In the genomic region with DNA sequence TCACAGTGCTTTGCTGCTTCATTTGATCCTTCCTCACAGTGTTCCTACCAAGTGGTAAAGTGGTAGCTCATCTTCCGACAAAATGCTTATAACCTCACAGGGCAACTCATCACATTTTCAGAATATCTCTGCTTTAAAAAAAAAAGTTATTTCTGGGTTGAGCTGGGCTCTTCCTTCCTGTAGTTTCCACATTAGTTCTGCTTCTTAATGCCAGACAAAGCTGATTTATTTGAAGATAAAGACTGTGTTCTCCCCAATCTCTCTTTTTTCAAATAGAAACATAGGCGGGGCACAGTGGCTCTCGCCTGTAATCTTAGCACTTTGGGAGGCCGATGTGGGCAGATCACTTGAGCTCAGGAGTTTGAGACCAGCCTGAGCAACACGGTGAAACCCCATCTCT, we compare ENCODE assay signal across 16 cellular contexts.
"Had no signal": no experiment of that assay in that cellular context is flagged by ENCODE, and none has a peak within 500 bp of the region (broad histone marks: within the 10 kb centered on the region; RNA-seq: fewer than 3 reads in every experiment).

No MANE protein-coding gene starts in this region.

- H3K4me1 ChIP-seq: gastrocnemius medialis, heart right ventricle, testis, tibial nerve, upper lobe of right lung had no signal

- H3K9me3 ChIP-seq: gastrocnemius medialis, heart right ventricle, spleen, testis, tibial nerve, upper lobe of right lung, vagina had no signal

- H3K27ac ChIP-seq: gastrocnemius medialis, heart right ventricle, spleen, testis, tibial nerve, upper lobe of right lung, vagina had no signal

- DNase-seq: effector memory CD4-positive, alpha-beta T cell; gastrocnemius medialis; heart right ventricle; hypothalamus; kidney glomerular epithelial cell; mammary epithelial cell; naive thymus-derived CD4-positive, alpha-beta T cell; nephron progenitor cell; spleen; stimulated activated CD4-positive, alpha-beta T cell treated with anti-CD3 and anti-CD28 coated beads, Interleukin-15, amount 100 ng/mL, for 24 hours; stimulated activated CD4-positive, alpha-beta T cell treated with anti-CD3 and anti-CD28 coated beads, Interleukin-1b, Interleukin-23, amount 100 ng/mL, for 48 hours; stimulated activated CD4-positive, alpha-beta T cell treated with anti-CD3 and anti-CD28 coated beads, Interleukin-4, amount 100 ng/mL, for 24 hours; testis; upper lobe of right lung had no signal

- H3K36me3 ChIP-seq: gastrocnemius medialis, heart right ventricle, spleen, tibial nerve, upper lobe of right lung, vagina had no signal

- H3K4me3 ChIP-seq: gastrocnemius medialis, heart right ventricle, spleen, testis, tibial nerve, upper lobe of right lung, vagina had no signal

- H3K27me3 ChIP-seq: gastrocnemius medialis, spleen, testis, tibial nerve, upper lobe of right lung, vagina had no signal
